ENCODE assay signal across 1 cellular context in genomic region chr9:126488310-126488709, GRCh38.
TF ChIP-seq lines count a peak whose summit lies in the region.

No MANE protein-coding gene starts in this region.

TF ChIP-seq in endothelial cell of umbilical vein, 7 proteins besides CTCF, POLR2A, EP300 and RAD21 (continued from another document):
- TF ChIP-seq MYC (IDR thresholded peaks at IDR 0.05; ENCODE audit: low read depth, low read length): no peak
- no peak for TF ChIP-seq EZH2 (IDR thresholded peaks at IDR 0.05; ENCODE audit: borderline replicate concordance, low read depth, low read length, severe bottlenecking)
- TF ChIP-seq, protein P1, sequence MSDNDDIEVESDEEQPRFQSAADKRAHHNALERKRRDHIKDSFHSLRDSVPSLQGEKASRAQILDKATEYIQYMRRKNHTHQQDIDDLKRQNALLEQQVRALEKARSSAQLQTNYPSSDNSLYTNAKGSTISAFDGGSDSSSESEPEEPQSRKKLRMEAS (IDR thresholded peaks at IDR 0.05; ENCODE audit: insufficient read depth, insufficient read length): no peak
- no peak for TF ChIP-seq FOS (IDR thresholded peaks at IDR 0.05; ENCODE audit: borderline replicate concordance, insufficient read depth, low read length)
- TF ChIP-seq JUN (IDR thresholded peaks at IDR 0.05; ENCODE audit: borderline replicate concordance, insufficient read depth, insufficient read length, low read depth): no peak
